Comparison of ENCODE assay signal across 10 cellular contexts in genomic region chr11:67978766-67979418, GRCh38. TPM values are rescaled to one million over a fixed set of nuclear protein-coding genes. Genes with fewer than 3 reads are reported as not detected.
A peak's percentile ranks its signal among the peaks of the same experiment; 100 is the strongest.
DNase-seq lines count a peak whose midpoint lies in the region; FAIRE-seq and TF ChIP-seq lines count a peak whose summit lies in the region.
"Not testable (repeated sequence)": the region's sequence is repeated elsewhere in the genome, so short reads cannot be mapped to it uniquely, and the experiment has no call there.
"Had no signal": no experiment of that assay in that cellular context is flagged by ENCODE, and none has a peak within 500 bp of the region (broad histone marks: within the 10 kb centered on the region; RNA-seq: fewer than 3 reads in every experiment).

No MANE protein-coding gene starts in this region.

- H2BK20ac ChIP-seq in H9 (ENCODE audit: low read depth, low read length, poor library complexity, severe bottlenecking) = not testable (repeated sequence)

- H3T11ph ChIP-seq in H9 (ENCODE audit: low read length) = not testable (repeated sequence)

- not testable (repeated sequence) for H2BK15ac ChIP-seq in H9 (ENCODE audit: low read depth, low read length)

- H3K23ac ChIP-seq in H9 (ENCODE audit: insufficient read length, low read depth, low read length) = not testable (repeated sequence)

- H3K79me1 ChIP-seq in H9 (ENCODE audit: insufficient read depth, low read depth, low read length, poor library complexity, severe bottlenecking) = not testable (repeated sequence)

- H3K14ac ChIP-seq in H9 (ENCODE audit: insufficient read depth, low read length) = not testable (repeated sequence)

- peaks cover 13% of the 10 kb centered on the region for H3K36me3 Mint-ChIP-seq in Calu3 (ENCODE audit: insufficient read depth, unreplicated experiment)
- not testable (repeated sequence) for H3K36me3 Mint-ChIP-seq in H9 (ENCODE audit: insufficient read depth in 1 of 3, low read depth in 3 of 3)

- CTCF ChIA-PET in Calu3 (lab: Charles Lee) = interaction anchor here (1.3 kb wide), 1 partner anchor 23 kb away, joined by 4 read pairs; no protein-coding TSS in a partner anchor

- H3K4me3 Mint-ChIP-seq in Calu3 (ENCODE audit: low read depth, unreplicated experiment) (peak overlapping the region; percentile 37), H9 (peak overlapping the region in 1 of 2 experiments; percentile 46; a peak in 1 of 5 replicates)

- not testable (repeated sequence) for H2AK5ac ChIP-seq in H9 (ENCODE audit: insufficient read length, low read length)

- not testable (repeated sequence) for H3K4me2 ChIP-seq in H9 (ENCODE audit: insufficient read depth, insufficient read length, low read length); parathyroid adenoma (ENCODE audit: low read length)

- H4K91ac ChIP-seq in H9 (ENCODE audit: insufficient read length, low read depth, low read length) = not testable (repeated sequence)

- not testable (repeated sequence) for TF ChIP-seq CTCF in Calu3 (IDR thresholded peaks at IDR 0.05; ENCODE audit: unreplicated experiment); VCaP (conservative IDR thresholded peaks at IDR 0.05); colonic mucosa (IDR thresholded peaks at IDR 0.05); kidney (IDR thresholded peaks at IDR 0.05; ENCODE audit: borderline replicate concordance, extremely low read depth, insufficient read depth); parathyroid adenoma (IDR thresholded peaks at IDR 0.05); thyroid gland (IDR thresholded peaks at IDR 0.05)
- peak; percentile 29; the same call in 2 of the 3 replicates for TF ChIP-seq CTCF in H9 (conservative IDR thresholded peaks at IDR 0.05)

- H2AFZ ChIP-seq in H9 (ENCODE audit: low read length) = not testable (repeated sequence)
- peak overlapping the region; percentile 66 for H2AFZ ChIP-seq in parathyroid adenoma

- not testable (repeated sequence) for H2BK12ac ChIP-seq in H9 (ENCODE audit: insufficient read length, low read depth, low read length)

- H3K56ac ChIP-seq in H9 (ENCODE audit: insufficient read length, low read depth, low read length) = not testable (repeated sequence)

- not testable (repeated sequence) for H3K9ac ChIP-seq in H9 (ENCODE audit: extremely low read depth, insufficient read length, low read length); colonic mucosa (ENCODE audit: low read depth in 2 of 2, low read length in 2 of 2); kidney (ENCODE audit: low read length in 2 of 2); parathyroid adenoma

- not testable (repeated sequence) for H3K4me3 ChIP-seq in colonic mucosa; kidney (ENCODE audit: low read length in 2 of 2); thyroid gland (replicated peaks in 1 of 3)
- H3K4me3 ChIP-seq in parathyroid adenoma (ENCODE audit: low read depth, low read length) = peak overlapping the region; percentile 16

- not testable (repeated sequence) for H3K23me2 ChIP-seq in H9 (ENCODE audit: insufficient read length, low read depth, low read length, poor library complexity, severe bottlenecking)

- no CpG with 5 or more reads among the region's 17 CpGs for WGBS in H9 (ENCODE audit: extremely low coverage, insufficient read length, low lambda C conversion rate)
- WGBS in thyroid gland, 2 donors = 40% methylated on average over 17 of the region's 17 CpGs

- not testable (repeated sequence) for FAIRE-seq in kidney (lab: Jason Lieb, UNC)

- not testable (repeated sequence) for H3K27ac Mint-ChIP-seq in Calu3 (ENCODE audit: unreplicated experiment); H9

- BruUV-seq in Calu3 (replicated peaks; lab: Mats Ljungman, UMichigan) = not testable (repeated sequence)

- H3K9me3 Mint-ChIP-seq in Calu3 (ENCODE audit: low read depth, unreplicated experiment); H9: not testable (repeated sequence)

- not testable (repeated sequence) for H3K18ac ChIP-seq in H9 (ENCODE audit: insufficient read length, low read depth, low read length)

- intact Hi-C loops in Calu3 (cut with micrococcal nuclease; ENCODE audit: unreplicated experiment); colonic mucosa (cut with DNase I); kidney (cut with DNase I); thyroid gland (cut with DNase I): not testable (repeated sequence)

- not testable (repeated sequence) for H3K27me3 ChIP-seq in H9 (ENCODE audit: insufficient read depth, low read length); colonic mucosa; parathyroid adenoma (ENCODE audit: control insufficient read depth, insufficient read depth, low read length); thyroid gland

- not testable (repeated sequence) for H3K79me2 ChIP-seq in H9 (ENCODE audit: insufficient read depth, low read length); parathyroid adenoma

- H3K4ac ChIP-seq in H9 (ENCODE audit: low read depth, low read length) = not testable (repeated sequence)

- not testable (repeated sequence) for H2BK120ac ChIP-seq in H9 (ENCODE audit: low read depth, low read length, poor library complexity, severe bottlenecking)

- not testable (repeated sequence) for H4K8ac ChIP-seq in H9 (replicated peaks; ENCODE audit: insufficient read length, low read depth, low read length)

- H4K20me1 ChIP-seq in H9 (ENCODE audit: control insufficient read depth, insufficient read depth, insufficient read length) = not testable (repeated sequence)

- not testable (repeated sequence) for H3K36me3 ChIP-seq in colonic mucosa; kidney (ENCODE audit: control insufficient read depth in 1 of 2, insufficient read depth in 2 of 2, low read length in 2 of 2); parathyroid adenoma (ENCODE audit: control insufficient read depth, insufficient read depth, low read length); thyroid gland

- not testable (repeated sequence) for H2BK5ac ChIP-seq in H9 (ENCODE audit: insufficient read length, low read length)

- not testable (repeated sequence) for H3K4me1 ChIP-seq in H9 (ENCODE audit: insufficient read depth, low read length); colonic mucosa; kidney (ENCODE audit: control insufficient read depth in 1 of 2, insufficient read depth in 1 of 2, low read depth in 1 of 2, low read length in 2 of 2); parathyroid adenoma; thyroid gland

- not testable (repeated sequence) for TF ChIP-seq POLR2A in thyroid gland (IDR thresholded peaks at IDR 0.05)

- H3K4me1 Mint-ChIP-seq in Calu3 (ENCODE audit: low read depth, unreplicated experiment) (peaks cover 27% of the 10 kb centered on the region), H9 (peaks cover 21 to 25% of the 10 kb centered on the region in 2 experiments)

- H3K27me3 Mint-ChIP-seq in Calu3 (ENCODE audit: unreplicated experiment) (peaks cover 12% of the 10 kb centered on the region), H9 (ENCODE audit: low read depth) (peaks cover 27% of the 10 kb centered on the region)

- not testable (repeated sequence) for H4K5ac ChIP-seq in H9 (ENCODE audit: insufficient read length, low read depth, low read length)

- not testable (repeated sequence) for H3K27ac ChIP-seq in H9 (ENCODE audit: insufficient read length, low read depth, low read length); colonic mucosa; kidney (ENCODE audit: low read depth in 2 of 2, low read length in 2 of 2)
- H3K27ac ChIP-seq in VCaP (peak overlapping the region; percentile 80), parathyroid adenoma (peak overlapping the region; percentile 82), thyroid gland (peak overlapping the region in 1 of 3 donors; percentile 49)

- H3K9me3 ChIP-seq in H9 (ENCODE audit: control insufficient read depth, low read depth, low read length); colonic mucosa; kidney (ENCODE audit: control insufficient read depth in 1 of 2, low read length in 2 of 2); parathyroid adenoma (ENCODE audit: control insufficient read depth, low read length); thyroid gland: not testable (repeated sequence)

- DNase-seq in Calu3 = peak; percentile 83
- DNase-seq in H9 = not testable (repeated sequence)
- peak; percentile 15 for DNase-seq in NCI-H2196 (lab: John Stamatoyannopoulos, UW; ENCODE audit: unreplicated experiment)
- DNase-seq in colonic mucosa = peak; percentile 84
- DNase-seq in kidney = peak; percentile 77
- peak; percentile 85 to 86 for DNase-seq in thyroid gland

RNA-seq across cellular contexts. Expression of gene UNC93B1, which starts 25.0 kb away (rescaled TPM):
- 71.2 and 92.6 TPM in 2 replicates for total RNA-seq in Calu3 (2022)
- total RNA-seq in H9 (2021) = 21.7 and 23.3 TPM in 2 replicates
- total RNA-seq in colonic mucosa = 10 to 100 TPM; 46.3 to 55.4 TPM
- total RNA-seq in kidney = 67.9 TPM
- polyA plus RNA-seq in kidney (ENCODE audit: insufficient read depth, low read depth, low replicate concordance) = 21.3 TPM
- total RNA-seq in thyroid gland = 10 to 100 TPM; 25.7 to 49.2 (median 36.3) TPM

RNA-seq across cellular contexts. Expression of gene ALDH3B1, which starts 31.2 kb away (rescaled TPM):
- total RNA-seq in Calu3 (2022) (41.6 and 68.2 TPM in 2 replicates), H9 (2021) (not detected in 2 replicates), colonic mucosa (10 to 100 TPM; 17.7 to 18.8 TPM), kidney (42.7 TPM), thyroid gland (1 to 10 TPM; 3.0 to 6.6 (median 3.5) TPM)
- 20.9 TPM for polyA plus RNA-seq in kidney (ENCODE audit: insufficient read depth, low read depth, low replicate concordance)
- total RNA-seq: activated CD4-positive, alpha-beta memory T cell treated with anti-CD3 and anti-CD28 coated beads, Interleukin-2, amount 10 ng/mL, durations not matched to agents 7 days and 5 days; T-helper 2 cell treated with Interferon-gamma antibody and Interleukin-4, amounts not matched to agents 100 ng/mL and 5 ng/mL, for 36 hours had no signal

RNA-seq across cellular contexts. Expression of gene NDUFS8, which starts 51.6 kb away (rescaled TPM):
- total RNA-seq in Calu3 (2022) = 163 and 166 TPM in 2 replicates
- total RNA-seq in H9 (2021) = 213 and 214 TPM in 2 replicates
- 100 to 1,000 TPM; 149 to 247 TPM for total RNA-seq in colonic mucosa
- 144 TPM for total RNA-seq in kidney
- 472 TPM for polyA plus RNA-seq in kidney (ENCODE audit: insufficient read depth, low read depth, low replicate concordance)
- total RNA-seq in thyroid gland = 100 to 1,000 TPM; 222 to 310 (median 254) TPM

RNA-seq across cellular contexts. Expression of gene TCIRG1, which starts 59.9 kb away (rescaled TPM):
- total RNA-seq in Calu3 (2022) = 42.1 and 49.7 TPM in 2 replicates
- 24.4 and 27.1 TPM in 2 replicates for total RNA-seq in H9 (2021)
- total RNA-seq in colonic mucosa = 100 to 1,000 TPM; 133 to 246 TPM
- total RNA-seq in kidney = 97.1 TPM
- 36.3 TPM for polyA plus RNA-seq in kidney (ENCODE audit: insufficient read depth, low read depth, low replicate concordance)
- 100 to 1,000 TPM in 3 of 4 donors, 10 to 100 TPM in 1; 74.8 to 141 (median 121) TPM for total RNA-seq in thyroid gland
